In the genomic region with DNA sequence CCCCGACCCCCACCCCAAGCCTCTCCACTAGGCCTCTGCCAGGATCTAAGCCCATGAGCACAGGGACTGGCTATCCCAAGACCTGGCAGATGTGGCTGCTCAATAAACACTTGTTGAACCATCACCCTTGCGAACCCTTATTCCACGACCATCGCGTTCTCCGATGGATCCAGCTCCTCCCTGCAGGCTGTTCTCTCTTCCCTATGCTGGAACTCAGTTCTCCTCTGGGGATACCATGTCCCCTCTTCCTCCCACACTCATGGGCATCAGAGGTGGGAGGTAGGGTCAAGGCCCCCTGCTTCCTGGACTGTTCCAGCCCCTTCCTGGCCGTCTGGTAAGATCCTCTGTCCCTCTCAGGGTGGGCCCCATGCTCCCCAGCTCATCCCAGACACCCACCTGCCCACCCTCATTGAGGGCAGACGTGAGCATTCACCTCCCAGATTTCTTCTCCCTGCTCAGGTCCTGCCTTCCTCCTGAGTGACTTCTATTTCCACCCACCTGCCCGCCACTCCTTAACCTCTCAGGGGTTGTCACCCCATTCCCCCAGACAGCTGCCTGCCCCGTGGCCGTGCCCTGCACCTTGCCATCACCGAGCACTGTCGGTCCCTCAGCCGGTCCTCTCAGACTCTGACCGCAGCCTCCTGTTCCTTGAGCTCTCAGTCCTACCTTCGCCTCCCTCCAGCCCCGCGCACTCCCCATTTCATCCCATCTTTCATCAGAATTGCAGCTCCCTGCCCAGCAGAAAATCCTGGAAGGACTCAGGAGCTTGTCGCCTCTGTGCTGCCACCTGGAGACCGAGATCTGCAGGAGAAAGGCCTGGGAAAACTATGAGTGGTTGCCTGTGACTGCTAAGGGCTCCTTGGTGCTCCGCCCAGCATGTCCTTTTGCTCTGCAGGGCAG, we compare ENCODE assay signal across 9 cellular contexts. TPM values are rescaled to one million over a fixed set of nuclear protein-coding genes. Genes with fewer than 3 reads are reported as not detected.
A peak's percentile ranks its signal among the peaks of the same experiment; 100 is the strongest.
DNase-seq lines count a peak whose midpoint lies in the region; ATAC-seq and TF ChIP-seq lines count a peak whose summit lies in the region.
"Had no signal": no experiment of that assay in that cellular context is flagged by ENCODE, and none has a peak within 500 bp of the region (broad histone marks: within the 10 kb centered on the region; RNA-seq: fewer than 3 reads in every experiment).

No MANE protein-coding gene starts in this region.

- H3K9me3 Mint-ChIP-seq in activated CD8-positive, alpha-beta memory T cell treated with anti-CD3 and anti-CD28 coated beads, Interleukin-2, amount 10 ng/mL, durations not matched to agents 7 days and 5 days (ENCODE audit: low read depth), result no peaks in the 10 kb centered on the region
- no peaks in the 10 kb centered on the region for H3K9me3 Mint-ChIP-seq in natural killer cell
- H3K9me3 Mint-ChIP-seq: stimulated activated naive CD8-positive, alpha-beta T cell treated with anti-CD3 and anti-CD28 coated beads, Interleukin-15, Interleukin-2, amounts not matched to agents 100 ng/mL and 50 ng/mL, for 24 hours had no signal

- intact Hi-C loops in natural killer cell (cut with micrococcal nuclease), result no loop called here

- TF ChIP-seq CTCF in natural killer cell (IDR thresholded peaks at IDR 0.05), result no peak

- CTCF ChIA-PET in activated CD8-positive, alpha-beta memory T cell treated with anti-CD3 and anti-CD28 coated beads, Interleukin-2, amount 10 ng/mL, durations not matched to agents 7 days and 5 days (lab: Charles Lee), result interaction anchor here (1.0 to 4.5 kb wide), 5 partner anchors 12 to 85 kb away, joined by 3 to 29 read pairs (median 5); no protein-coding TSS in a partner anchor

- no peak overlapping the region for H3K4me3 Mint-ChIP-seq in activated CD8-positive, alpha-beta memory T cell treated with anti-CD3 and anti-CD28 coated beads, Interleukin-2, amount 10 ng/mL, durations not matched to agents 7 days and 5 days
- no peak overlapping the region for H3K4me3 Mint-ChIP-seq in natural killer cell
- H3K4me3 Mint-ChIP-seq: stimulated activated naive CD8-positive, alpha-beta T cell treated with anti-CD3 and anti-CD28 coated beads, Interleukin-15, Interleukin-2, amounts not matched to agents 100 ng/mL and 50 ng/mL, for 24 hours had no signal

- peaks cover 40% of the 10 kb centered on the region for H3K36me3 Mint-ChIP-seq in activated CD8-positive, alpha-beta memory T cell treated with anti-CD3 and anti-CD28 coated beads, Interleukin-2, amount 10 ng/mL, durations not matched to agents 7 days and 5 days
- no peaks in the 10 kb centered on the region for H3K36me3 Mint-ChIP-seq in natural killer cell

- no peaks in the 10 kb centered on the region for H3K27me3 Mint-ChIP-seq in activated CD8-positive, alpha-beta memory T cell treated with anti-CD3 and anti-CD28 coated beads, Interleukin-2, amount 10 ng/mL, durations not matched to agents 7 days and 5 days
- no peaks in the 10 kb centered on the region for H3K27me3 Mint-ChIP-seq in natural killer cell (ENCODE audit: low read depth in 2 of 2)
- H3K27me3 Mint-ChIP-seq: stimulated activated naive CD8-positive, alpha-beta T cell treated with anti-CD3 and anti-CD28 coated beads, Interleukin-15, Interleukin-2, amounts not matched to agents 100 ng/mL and 50 ng/mL, for 24 hours had no signal

- peak; percentile 44 for DNase-seq in activated CD8-positive, alpha-beta memory T cell treated with anti-CD3 and anti-CD28 coated beads, Interleukin-2, amount 50 U/mL, for 48 hours
- DNase-seq in activated CD8-positive, alpha-beta memory T cell treated with anti-CD3 and anti-CD28 coated beads, Interleukin-2, amount 10 ng/mL, durations not matched to agents 7 days and 5 days, result no peak
- DNase-seq in NCI-H510A treated with DMSO at 0.1 percent for 48 hours (lab: John Stamatoyannopoulos, UW), result peak; percentile 49
- DNase-seq in ecto neural progenitor cell (ENCODE audit: low spot score), result peak; percentile 78
- peak; percentile 49 for DNase-seq in myocyte (ENCODE audit: low read depth)
- DNase-seq in activated CD4-positive, CD25-positive, alpha-beta regulatory T cell (lab: John Stamatoyannopoulos, UW), result no peak
- DNase-seq in natural killer cell, result no peak

- ATAC-seq in activated CD8-positive, alpha-beta memory T cell treated with anti-CD3 and anti-CD28 coated beads, Interleukin-2, amount 10 ng/mL, durations not matched to agents 7 days and 5 days, result no peak
- ATAC-seq in natural killer cell (no peak), GM19023 (IDR thresholded peaks at IDR 0.05; ENCODE audit: unreplicated experiment) (no peak)

- no peak overlapping the region for H3K27ac Mint-ChIP-seq in activated CD8-positive, alpha-beta memory T cell treated with anti-CD3 and anti-CD28 coated beads, Interleukin-2, amount 10 ng/mL, durations not matched to agents 7 days and 5 days
- H3K27ac Mint-ChIP-seq in natural killer cell, result peak overlapping the region in 1 of 2 donors; percentile 23
- H3K27ac Mint-ChIP-seq: stimulated activated naive CD8-positive, alpha-beta T cell treated with anti-CD3 and anti-CD28 coated beads, Interleukin-15, Interleukin-2, amounts not matched to agents 100 ng/mL and 50 ng/mL, for 24 hours had no signal

- no peaks in the 10 kb centered on the region for H3K4me1 Mint-ChIP-seq in activated CD8-positive, alpha-beta memory T cell treated with anti-CD3 and anti-CD28 coated beads, Interleukin-2, amount 10 ng/mL, durations not matched to agents 7 days and 5 days
- peaks cover 0 to 7% of the 10 kb centered on the region in 2 donors for H3K4me1 Mint-ChIP-seq in natural killer cell

RNA-seq across cellular contexts. Expression of gene PML, which starts 42.0 kb away (rescaled TPM):
- total RNA-seq in activated CD8-positive, alpha-beta memory T cell treated with anti-CD3 and anti-CD28 coated beads, Interleukin-2, amount 10 ng/mL, durations not matched to agents 7 days and 5 days, result 100 to 1,000 TPM; 104 to 152 TPM
- total RNA-seq in myocyte (33.8 and 43.0 TPM in 2 replicates), natural killer cell (10 to 100 TPM; 65.8 to 68.7 (median 67.6) TPM)
- 72.6 TPM for polyA plus RNA-seq in myocyte (2012)

RNA-seq across cellular contexts. Expression of gene STOML1, which starts 44.4 kb away (rescaled TPM):
- 1 to 10 TPM; 7.9 to 8.6 TPM for total RNA-seq in activated CD8-positive, alpha-beta memory T cell treated with anti-CD3 and anti-CD28 coated beads, Interleukin-2, amount 10 ng/mL, durations not matched to agents 7 days and 5 days
- total RNA-seq in myocyte (32.2 and 35.1 TPM in 2 replicates), natural killer cell (1 to 10 TPM; 5.6 to 8.2 (median 7.0) TPM)
- 52.1 TPM for polyA plus RNA-seq in myocyte (2012)

RNA-seq across cellular contexts. Expression of gene GOLGA6A, which starts 45.8 kb away (rescaled TPM):
- not detected for total RNA-seq in activated CD8-positive, alpha-beta memory T cell treated with anti-CD3 and anti-CD28 coated beads, Interleukin-2, amount 10 ng/mL, durations not matched to agents 7 days and 5 days
- 0.16 TPM in 1 of 2 replicates, not detected in the other for total RNA-seq in myocyte
- polyA plus RNA-seq in myocyte (2012), result 0.33 TPM
- under 1 TPM in 2 of 3 donors, not detected in 1; 0.16 to 0.82 TPM for total RNA-seq in natural killer cell

Comparison
In these comparisons a context has a peak if more than half of its experiments do, and no peak if none do; other contexts are left out.
1. DNase-seq: peak in activated CD8-positive, alpha-beta memory T cell treated with anti-CD3 and anti-CD28 coated beads, Interleukin-2, amount 50 U/mL, for 48 hours (single experiment), NCI-H510A treated with DMSO at 0.1 percent for 48 hours (single experiment), ecto neural progenitor cell (single experiment) and myocyte (single experiment); none in activated CD8-positive, alpha-beta memory T cell treated with anti-CD3 and anti-CD28 coated beads, Interleukin-2, amount 10 ng/mL, durations not matched to agents 7 days and 5 days (single experiment), activated CD4-positive, CD25-positive, alpha-beta regulatory T cell (0 of 4) and natural killer cell (single experiment).